In genomic region chr10:63713191-63714144, GRCh38 we compare ENCODE assay signal across 8 cellular contexts.
DNase-seq lines count a peak whose midpoint lies in the region; ATAC-seq and TF ChIP-seq lines count a peak whose summit lies in the region.

No MANE protein-coding gene starts in this region.

- H3K36me3 ChIP-seq in A673 (ENCODE audit: insufficient read depth, low read length, poor library complexity, severe bottlenecking) (no peaks in the 10 kb centered on the region), right lobe of liver (no peaks in the 10 kb centered on the region)

- intact Hi-C loops in A673 (cut with micrococcal nuclease; ENCODE audit: unreplicated experiment) = loop anchor here (2.0 to 10.0 kb wide), 4 partner anchors 81 to 547 kb away; partner anchors contain the start of gene JMJD1C
- intact Hi-C loops in right lobe of liver (cut with DNase I) = loop anchor here in 1 of 2 donors (5.0 kb wide), 1 partner anchor 81 kb away; no protein-coding TSS in a partner anchor

- peaks cover 15% of the 10 kb centered on the region for H3K27me3 Mint-ChIP-seq in type B pancreatic cell

- TF ChIP-seq CTCF in A673 (conservative IDR thresholded peaks at IDR 0.05; ENCODE audit: low read depth, low read length) = no peak
- TF ChIP-seq CTCF in right lobe of liver (IDR thresholded peaks at IDR 0.05) = no peak
- TF ChIP-seq CTCF in type B pancreatic cell (conservative IDR thresholded peaks at IDR 0.05) = no peak

- H3K4me1 ChIP-seq in A673 (ENCODE audit: insufficient read depth, low read length, poor library complexity, severe bottlenecking) = peaks cover 64% of the 10 kb centered on the region
- peaks cover 0 to 42% (median 17%) of the 10 kb centered on the region in 4 donors for H3K4me1 ChIP-seq in right lobe of liver

- H3K4me3 ChIP-seq in A673 (ENCODE audit: low read depth, low read length, poor library complexity, severe bottlenecking) = no peak overlapping the region
- no peak overlapping the region for H3K4me3 ChIP-seq in right lobe of liver

- peak overlapping the region; percentile 71 for H3K27ac Mint-ChIP-seq in type B pancreatic cell

- no peaks in the 10 kb centered on the region for H3K27me3 ChIP-seq in A673 (replicated peaks; ENCODE audit: insufficient read depth, low read depth, low read length, poor library complexity)
- H3K27me3 ChIP-seq in right lobe of liver = no peaks in the 10 kb centered on the region

- POLR2A ChIA-PET in A673 (lab: Charles Lee; ENCODE audit: low non-redundant PET) = interaction anchor here (0.5 to 0.6 kb wide), 2 partner anchors 546 to 579 kb away, joined by 3 to 5 read pairs; no protein-coding TSS in a partner anchor

- H3K9me3 Mint-ChIP-seq in type B pancreatic cell = no peaks in the 10 kb centered on the region

- peak overlapping the region; percentile 66 for H3K4me3 Mint-ChIP-seq in type B pancreatic cell

- H3K9me3 ChIP-seq in A673 (ENCODE audit: low read depth, low read length, poor library complexity, severe bottlenecking) (no peaks in the 10 kb centered on the region), right lobe of liver (no peaks in the 10 kb centered on the region)

- H3K4me1 Mint-ChIP-seq in type B pancreatic cell (ENCODE audit: unreplicated experiment) = peaks cover 45% of the 10 kb centered on the region

- DNase-seq in A673 (ENCODE audit: low spot score) = peak; percentile 99
- DNase-seq in NCI-H146 treated with DMSO at 0.1 percent for 48 hours (lab: John Stamatoyannopoulos, UW; ENCODE audit: unreplicated experiment) = peak; percentile 15
- peak; percentile 82 for DNase-seq in cerebellar cortex (ENCODE audit: low spot score)
- peak; percentile 77 to 80 (median 79) for DNase-seq in right lobe of liver
- DNase-seq in type B pancreatic cell (ENCODE audit: extremely low spot score, unreplicated experiment) = no peak

- no peaks in the 10 kb centered on the region for H3K36me3 Mint-ChIP-seq in type B pancreatic cell

- BruUV-seq in A673 (replicated peaks; lab: Mats Ljungman, UMichigan) = TSS peak; percentile 81

- ATAC-seq in right lobe of liver (peak; percentile 18 to 51 (median 44)), HG02884 (IDR thresholded peaks at IDR 0.05; ENCODE audit: unreplicated experiment) (no peak), HG02970 (IDR thresholded peaks at IDR 0.05; ENCODE audit: low FRiP score, unreplicated experiment) (no peak), HG02623 (IDR thresholded peaks at IDR 0.05; ENCODE audit: unreplicated experiment) (no peak)

- TF ChIP-seq POLR2A in right lobe of liver (IDR thresholded peaks at IDR 0.05) = no peak

- H3K27ac ChIP-seq in A673 (ENCODE audit: low read depth, low read length, poor library complexity, severe bottlenecking) (peak overlapping the region; percentile 79), right lobe of liver (peak overlapping the region; percentile 44 to 80 (median 70))

- 20% methylated on average over 7 of the region's 7 CpGs for WGBS in right lobe of liver (ENCODE audit: insufficient coverage, low coverage, low lambda C conversion rate, missing lambda C conversion rate)

- CTCF ChIA-PET in A673 (lab: Charles Lee) = interaction anchor here (1.0 to 2.0 kb wide), 2 partner anchors 83 to 547 kb away, joined by 4 to 8 read pairs; no protein-coding TSS in a partner anchor

Comparison
In these comparisons a context has a peak if more than half of its experiments do, and no peak if none do; other contexts are left out.
1. ATAC-seq: peak in right lobe of liver (4 of 4); none in HG02884 (single experiment), HG02970 (single experiment) and HG02623 (single experiment).